19 cellular contexts compared by ENCODE assay signal in genomic region chr12:3959799-3960560, GRCh38.
"Had no signal": no experiment of that assay in that cellular context is flagged by ENCODE, and none has a peak within 500 bp of the region (broad histone marks: within the 10 kb centered on the region; RNA-seq: fewer than 3 reads in every experiment).

No MANE protein-coding gene starts in this region.

- H3K4me3 Mint-ChIP-seq: activated naive CD4-positive, alpha-beta T cell treated with anti-CD3 and anti-CD28 coated beads, Interleukin-2, amount 50 U/mL, for 24 hours; effector memory CD8-positive, alpha-beta T cell; naive thymus-derived CD8-positive, alpha-beta T cell; stimulated activated naive CD8-positive, alpha-beta T cell treated with anti-CD3 and anti-CD28 coated beads, Interleukin-15, Interleukin-2, amounts not matched to agents 100 ng/mL and 50 ng/mL, for 24 hours; type B pancreatic cell had no signal

- FAIRE-seq: pancreas had no signal

- H3K27ac Mint-ChIP-seq: activated naive CD4-positive, alpha-beta T cell treated with anti-CD3 and anti-CD28 coated beads, Interleukin-2, amount 50 U/mL, for 24 hours; effector memory CD8-positive, alpha-beta T cell; stimulated activated naive CD8-positive, alpha-beta T cell treated with anti-CD3 and anti-CD28 coated beads, Interleukin-15, Interleukin-2, amounts not matched to agents 100 ng/mL and 50 ng/mL, for 24 hours; type B pancreatic cell had no signal

- ATAC-seq: effector memory CD8-positive, alpha-beta T cell; left lung; mucosa of descending colon; naive thymus-derived CD8-positive, alpha-beta T cell had no signal

- H3K4me1 ChIP-seq: esophagus squamous epithelium, left lung, pancreas, suprapubic skin had no signal

- H3K36me3 ChIP-seq: esophagus squamous epithelium, left lung, neutrophil, pancreas, suprapubic skin, WERI-Rb-1 had no signal

- H3K4me3 ChIP-seq: esophagus squamous epithelium, left lung, mucosa of descending colon, pancreas, suprapubic skin had no signal

- DNase-seq: activated CD4-positive, alpha-beta T cell treated with anti-CD3 and anti-CD28 coated beads for 1 hour; activated gamma-delta T cell; dermis blood vessel endothelial cell; effector memory CD8-positive, alpha-beta T cell; esophagus squamous epithelium; hypothalamus; islet precursor cell; left lung; mesenchymal stem cell; mucosa of descending colon; naive thymus-derived CD8-positive, alpha-beta T cell; SW 1271; WERI-Rb-1 had no signal

- H3K27ac ChIP-seq: esophagus squamous epithelium, left lung, neutrophil, pancreas, suprapubic skin, WERI-Rb-1 had no signal

- H3K27me3 Mint-ChIP-seq: activated naive CD4-positive, alpha-beta T cell treated with anti-CD3 and anti-CD28 coated beads, Interleukin-2, amount 50 U/mL, for 24 hours; naive thymus-derived CD8-positive, alpha-beta T cell; stimulated activated naive CD8-positive, alpha-beta T cell treated with anti-CD3 and anti-CD28 coated beads, Interleukin-15, Interleukin-2, amounts not matched to agents 100 ng/mL and 50 ng/mL, for 24 hours had no signal

- H3K9me3 ChIP-seq: esophagus squamous epithelium, left lung, mucosa of descending colon, neutrophil, pancreas, suprapubic skin had no signal

- H3K9me3 Mint-ChIP-seq: activated naive CD4-positive, alpha-beta T cell treated with anti-CD3 and anti-CD28 coated beads, Interleukin-2, amount 50 U/mL, for 24 hours; effector memory CD8-positive, alpha-beta T cell; naive thymus-derived CD8-positive, alpha-beta T cell; stimulated activated naive CD8-positive, alpha-beta T cell treated with anti-CD3 and anti-CD28 coated beads, Interleukin-15, Interleukin-2, amounts not matched to agents 100 ng/mL and 50 ng/mL, for 24 hours; type B pancreatic cell had no signal

- H3K27me3 ChIP-seq: neutrophil, pancreas had no signal
